In genomic region chr14:23120405-23121251, GRCh38 we compare ENCODE assay signal across 1 cellular context.
TF ChIP-seq lines count a peak whose summit lies in the region.

No MANE protein-coding gene starts in this region.

TF ChIP-seq in K562, 482 proteins besides CTCF, POLR2A, EP300 and RAD21 (continued from another document and continues in another):
- TF ChIP-seq ZNF518B (CRISPR knock-in tag; IDR thresholded peaks at IDR 0.05) (no peak), PRPF4 (IDR thresholded peaks at IDR 0.05; ENCODE audit: insufficient read depth, low read depth, low read length, poor library complexity, severe bottlenecking) (no peak), ZNF766 (CRISPR knock-in tag; conservative IDR thresholded peaks at IDR 0.05) (no peak), CAMTA2 (CRISPR knock-in tag; conservative IDR thresholded peaks at IDR 0.05) (no peak), NONO (IDR thresholded peaks at IDR 0.05; ENCODE audit: low read depth in 2 of 2, low read length in 1 of 2) (peak in 1 of 2 experiments; percentile 55; a peak in 2 of 4 replicates), TRIM28 (IDR thresholded peaks at IDR 0.05) (no peak), POLR3A (IDR thresholded peaks at IDR 0.05; ENCODE audit: borderline replicate concordance, extremely low read depth, insufficient read depth, insufficient read length) (no peak), POLR3G (IDR thresholded peaks at IDR 0.05; ENCODE audit: extremely low read depth, insufficient read length, insufficient replicate concordance) (no peak), ZMIZ1 (IDR thresholded peaks at IDR 0.05; ENCODE audit: low read depth in 2 of 2, low read length in 2 of 2) (peak; percentile 64 to 66; a peak in 3 of 4 replicates), SOX6 (IDR thresholded peaks at IDR 0.05) (peak; percentile 81), MEIS2 (IDR thresholded peaks at IDR 0.05; ENCODE audit: partially characterized antibody) (peak; percentile 47), CTBP1 (IDR thresholded peaks at IDR 0.05; ENCODE audit: borderline replicate concordance) (peak; percentile 78; the same call in 1 of the 2 replicates), ZNF436 (CRISPR knock-in tag; IDR thresholded peaks at IDR 0.05) (no peak), BCOR (IDR thresholded peaks at IDR 0.05) (no peak; the same call in 1 of the 2 replicates), SMAD1 (IDR thresholded peaks at IDR 0.05; ENCODE audit: low read depth, low read length, partially characterized antibody) (no peak), ZNF79 (CRISPR knock-in tag; IDR thresholded peaks at IDR 0.05; ENCODE audit: low read depth) (no peak), ZNF41 (CRISPR knock-in tag; conservative IDR thresholded peaks at IDR 0.05) (no peak), FOXO4 (CRISPR knock-in tag; IDR thresholded peaks at IDR 0.05) (no peak), BACH1 (tag; IDR thresholded peaks at IDR 0.05) (no peak), ZNF224 (CRISPR knock-in tag; IDR thresholded peaks at IDR 0.05) (no peak), WHSC1 (IDR thresholded peaks at IDR 0.05; ENCODE audit: low read length) (no peak), ZHX1 (conservative IDR thresholded peaks at IDR 0.05; ENCODE audit: low read length) (no peak), MITF (IDR thresholded peaks at IDR 0.05) (peak; percentile 18; the same call in 1 of the 2 replicates), SMC3 (conservative IDR thresholded peaks at IDR 0.05; ENCODE audit: insufficient read depth, low read depth, low read length) (peak; percentile 100), GTF2F1 (IDR thresholded peaks at IDR 0.05; ENCODE audit: low read depth, low read length) (no peak), L3MBTL2 (IDR thresholded peaks at IDR 0.05) (no peak), GTF2A2 (tag; IDR thresholded peaks at IDR 0.05) (no peak), ZFP1 (CRISPR knock-in tag; IDR thresholded peaks at IDR 0.05) (no peak), ZNF668 (CRISPR knock-in tag; IDR thresholded peaks at IDR 0.05) (no peak), MLX (CRISPR knock-in tag; conservative IDR thresholded peaks at IDR 0.05) (no peak), HOXB6 (CRISPR knock-in tag; IDR thresholded peaks at IDR 0.05; ENCODE audit: borderline replicate concordance) (no peak), CTCFL (IDR thresholded peaks at IDR 0.05; ENCODE audit: borderline replicate concordance, insufficient read depth, low read depth, low read length, poor library complexity, severe bottlenecking) (no peak), BCL6 (CRISPR knock-in tag; IDR thresholded peaks at IDR 0.05) (no peak), GATA2 (CRISPR knock-in tag; IDR thresholded peaks at IDR 0.05) (peak; percentile 96), IRF9 (tag; IDR thresholded peaks at IDR 0.05) (no peak), EGR1 (conservative IDR thresholded peaks at IDR 0.05) (no peak), YBX1 (IDR thresholded peaks at IDR 0.05) (no peak), DPF2 (IDR thresholded peaks at IDR 0.05) (peak; percentile 84), THAP12 (CRISPR knock-in tag; IDR thresholded peaks at IDR 0.05) (no peak), FOXA1 (IDR thresholded peaks at IDR 0.05; ENCODE audit: borderline replicate concordance) (no peak), USF1 (CRISPR knock-in tag; IDR thresholded peaks at IDR 0.05) (no peak), ZBTB1 (CRISPR knock-in tag; IDR thresholded peaks at IDR 0.05; ENCODE audit: borderline replicate concordance, low read depth) (no peak), PHF20 (IDR thresholded peaks at IDR 0.05; ENCODE audit: partially characterized antibody) (no peak), SRSF7 (optimal IDR thresholded peaks at IDR 0.05; ENCODE audit: low read depth, low read length) (no peak)
